ENCODE assay signal across 11 cellular contexts in genomic region chr2:109609352-109610024, GRCh38. TPM values are rescaled to one million over a fixed set of nuclear protein-coding genes. Genes with fewer than 3 reads are reported as not detected.
DNase-seq lines count a peak whose midpoint lies in the region; ATAC-seq and TF ChIP-seq lines count a peak whose summit lies in the region.
"Had no signal": no experiment of that assay in that cellular context is flagged by ENCODE, and none has a peak within 500 bp of the region (broad histone marks: within the 10 kb centered on the region; RNA-seq: fewer than 3 reads in every experiment).

No MANE protein-coding gene starts in this region.

- H3K9me3 ChIP-seq in SK-N-SH (no peaks in the 10 kb centered on the region), subcutaneous abdominal adipose tissue (ENCODE audit: control insufficient read depth in 5 of 5, low read length in 5 of 5) (no peaks in the 10 kb centered on the region)

- no peak for TF ChIP-seq CTCF in SK-N-SH (IDR thresholded peaks at IDR 0.05)
- TF ChIP-seq CTCF in fibroblast of villous mesenchyme (IDR thresholded peaks at IDR 0.05; ENCODE audit: insufficient read depth, low read depth, low read length), result no peak

- DNase-seq in activated CD4-positive, alpha-beta T cell treated with anti-CD3 and anti-CD28 coated beads for 36 hours, result no peak
- DNase-seq in activated CD4-positive, alpha-beta T cell treated with anti-CD3 and anti-CD28 coated beads, Interleukin-2, amount 50 U/mL, for 48 hours, result no peak
- DNase-seq in SK-N-SH (no peak), fibroblast of villous mesenchyme (ENCODE audit: low read depth) (peak; percentile 59), GM19240 (ENCODE audit: insufficient read length, low spot score) (no peak), NCI-H446 (lab: John Stamatoyannopoulos, UW) (no peak), GOT3 (lab: John Stamatoyannopoulos, UW) (no peak)
- DNase-seq: anterior cingulate cortex, NCI-H2029 treated with DMSO at 0.1 percent for 48 hours had no signal

- CTCF ChIA-PET in activated CD4-positive, alpha-beta T cell treated with anti-CD3 and anti-CD28 coated beads for 36 hours (lab: Charles Lee), result no interaction called here
- CTCF ChIA-PET in SK-N-SH (lab: Yijun Ruan, JAX), result interaction anchor here (1.1 to 3.1 kb wide), 3 partner anchors 63 to 127 kb away, joined by 3 to 12 read pairs (median 10); no protein-coding TSS in a partner anchor

- peaks cover 14% of the 10 kb centered on the region for H3K4me1 Mint-ChIP-seq in activated CD4-positive, alpha-beta T cell treated with anti-CD3 and anti-CD28 coated beads for 36 hours

- no peak for TF ChIP-seq RAD21 in SK-N-SH (IDR thresholded peaks at IDR 0.05; ENCODE audit: low read length)

- H3K9me3 Mint-ChIP-seq in activated CD4-positive, alpha-beta T cell treated with anti-CD3 and anti-CD28 coated beads for 36 hours (ENCODE audit: low read depth), result peaks cover 3% of the 10 kb centered on the region

- ATAC-seq in activated CD4-positive, alpha-beta T cell treated with anti-CD3 and anti-CD28 coated beads for 36 hours, result no peak

- H3K27me3 ChIP-seq in SK-N-SH (ENCODE audit: insufficient read depth) (no peaks in the 10 kb centered on the region), subcutaneous abdominal adipose tissue (ENCODE audit: control insufficient read depth in 5 of 5, insufficient read depth in 4 of 5, low read length in 5 of 5) (no peaks in the 10 kb centered on the region)

- H3K4me3 Mint-ChIP-seq in activated CD4-positive, alpha-beta T cell treated with anti-CD3 and anti-CD28 coated beads for 36 hours, result peak overlapping the region; percentile 33

- H3K27ac Mint-ChIP-seq in activated CD4-positive, alpha-beta T cell treated with anti-CD3 and anti-CD28 coated beads for 36 hours, result no peak overlapping the region

- WGBS in SK-N-SH (ENCODE audit: low lambda C conversion rate), result 10% methylated on average over 8 of the region's 8 CpGs

- H4K20me1 ChIP-seq in SK-N-SH (ENCODE audit: insufficient read depth), result peaks cover 12% of the 10 kb centered on the region; the same call in 1 of the 2 replicates

- H3K4me3 ChIP-seq in SK-N-SH (ENCODE audit: low read depth in 2 of 2, low read length in 1 of 2) (peak overlapping the region; percentile 38 to 58; a peak in 3 of 4 replicates), fibroblast of villous mesenchyme (ENCODE audit: low read depth, low read length) (peak overlapping the region; percentile 46), subcutaneous abdominal adipose tissue (ENCODE audit: low read depth in 1 of 5, low read length in 5 of 5) (peak overlapping the region in 2 of 5 donors; percentile 25 to 45)

- peaks cover 53% of the 10 kb centered on the region for H3F3A ChIP-seq in SK-N-SH (replicated peaks; ENCODE audit: insufficient read depth)

- no peak overlapping the region for H2AFZ ChIP-seq in SK-N-SH (ENCODE audit: low read depth)

- POLR2A ChIA-PET in activated CD4-positive, alpha-beta T cell treated with anti-CD3 and anti-CD28 coated beads for 36 hours (lab: Charles Lee), result no interaction called here
- POLR2A ChIA-PET in SK-N-SH (lab: Yijun Ruan, JAX), result no interaction called here

- H3K4me1 ChIP-seq in SK-N-SH (ENCODE audit: control insufficient read depth in 1 of 2, insufficient read depth in 2 of 2, low read depth in 1 of 2, low read length in 1 of 2) (peaks cover 5 to 43% of the 10 kb centered on the region in 2 experiments), subcutaneous abdominal adipose tissue (ENCODE audit: control insufficient read depth in 5 of 5, insufficient read depth in 5 of 5, low read length in 5 of 5) (peaks cover 3 to 35% (median 23%) of the 10 kb centered on the region in 5 donors)

- peak overlapping the region; percentile 72 for H3K4me2 ChIP-seq in SK-N-SH

- H3K27me3 Mint-ChIP-seq in activated CD4-positive, alpha-beta T cell treated with anti-CD3 and anti-CD28 coated beads for 36 hours, result peaks cover 51% of the 10 kb centered on the region

- H3K36me3 ChIP-seq in SK-N-SH (replicated peaks in 1 of 2; ENCODE audit: control insufficient read depth in 1 of 2, insufficient read depth in 2 of 2, low read length in 1 of 2) (no peaks in the 10 kb centered on the region), subcutaneous abdominal adipose tissue (ENCODE audit: control insufficient read depth in 5 of 5, insufficient read depth in 5 of 5, low read length in 5 of 5) (no peaks in the 10 kb centered on the region)

- peak in 1 of 2 experiments; percentile 32; a peak in 1 of 4 replicates for TF ChIP-seq EP300 in SK-N-SH (IDR thresholded peaks at IDR 0.05; ENCODE audit: borderline replicate concordance in 1 of 2, low read depth in 1 of 2, low read length in 1 of 2)

- intact Hi-C loops in activated CD4-positive, alpha-beta T cell treated with anti-CD3 and anti-CD28 coated beads for 36 hours (cut with DNase I, micrococcal nuclease), result loop anchor here (5.0 kb wide), 6 partner anchors 62 to 1162 kb away; partner anchors contain the start of genes GCC2 (in 1 of the 2), NPHP1 (in 1 of the 2) and SH3RF3 (in 1 of the 2)

- H3K9ac ChIP-seq in SK-N-SH (peak overlapping the region; percentile 64), subcutaneous abdominal adipose tissue (ENCODE audit: low read length in 5 of 5) (peak overlapping the region in 1 of 5 donors; percentile 9)

- no peaks in the 10 kb centered on the region for H3K9me2 ChIP-seq in SK-N-SH

- peaks cover 88% of the 10 kb centered on the region for H3K79me2 ChIP-seq in SK-N-SH (ENCODE audit: insufficient read depth)

- peaks cover 1% of the 10 kb centered on the region for H3K36me3 Mint-ChIP-seq in activated CD4-positive, alpha-beta T cell treated with anti-CD3 and anti-CD28 coated beads for 36 hours (ENCODE audit: low read depth)

- peak overlapping the region; percentile 63 to 92; a peak in 3 of 4 replicates for H3K27ac ChIP-seq in SK-N-SH (ENCODE audit: low read depth in 2 of 2, low read length in 1 of 2)
- H3K27ac ChIP-seq in subcutaneous abdominal adipose tissue (ENCODE audit: low read depth, low read length), result peak overlapping the region; percentile 19
- H3K27ac ChIP-seq: 22Rv1 had no signal

TF ChIP-seq in SK-N-SH, 30 proteins besides CTCF, POLR2A, EP300 and RAD21 (continues in another document):
- no peak for TF ChIP-seq FOXJ3 (CRISPR knock-in tag; IDR thresholded peaks at IDR 0.05)
- no peak for TF ChIP-seq RFX5 (IDR thresholded peaks at IDR 0.05; ENCODE audit: low read length)
- TF ChIP-seq CHD2 (IDR thresholded peaks at IDR 0.05; ENCODE audit: low read length, partially characterized antibody), result no peak
- no peak for TF ChIP-seq ZBTB33 (IDR thresholded peaks at IDR 0.05; ENCODE audit: borderline replicate concordance, low read depth)
- no peak for TF ChIP-seq FOXM1 (IDR thresholded peaks at IDR 0.05; ENCODE audit: low read depth)
- TF ChIP-seq USF2 (IDR thresholded peaks at IDR 0.05; ENCODE audit: borderline replicate concordance, low read depth, low read length), result no peak
- peak; percentile 71; the same call in 1 of the 2 replicates for TF ChIP-seq TEAD4 (IDR thresholded peaks at IDR 0.05; ENCODE audit: borderline replicate concordance, insufficient read depth)
- 0 out of 2 replicates have a peak, but pooled peaks have one; percentile 10 for TF ChIP-seq RCOR1 (IDR thresholded peaks at IDR 0.05; ENCODE audit: low read length)
- no peak for TF ChIP-seq MEF2A (IDR thresholded peaks at IDR 0.05; ENCODE audit: borderline replicate concordance, low read depth)
- no peak for TF ChIP-seq IRF3 (IDR thresholded peaks at IDR 0.05; ENCODE audit: low read depth, low read length)
- TF ChIP-seq GATA2 (CRISPR knock-in tag; IDR thresholded peaks at IDR 0.05), result no peak
- no peak for TF ChIP-seq NRF1 (IDR thresholded peaks at IDR 0.05; ENCODE audit: low read depth, low read length)

RNA-seq across cellular contexts. Expression of gene SEPTIN10, which starts 4.3 kb away (rescaled TPM):
- 1 to 10 TPM; 5.8 to 6.3 TPM for total RNA-seq in activated CD4-positive, alpha-beta T cell treated with anti-CD3 and anti-CD28 coated beads for 36 hours
- polyA plus RNA-seq in SK-N-SH (2012; rRNA removed), result 39.1 and 46.5 TPM in 2 replicates
- polyA plus RNA-seq in SK-N-SH (2012; cell fraction: cytosol; rRNA removed), result 61.3 and 64.1 TPM in 2 replicates
- polyA plus RNA-seq in SK-N-SH (2012; cell fraction: nucleus; rRNA removed), result 21.0 and 32.9 TPM in 2 replicates
- 73.1 and 83.3 TPM in 2 replicates for total RNA-seq in fibroblast of villous mesenchyme

RNA-seq across cellular contexts. Expression of gene SOWAHC, which starts 4.7 kb away (rescaled TPM):
- under 1 TPM; 0.63 to 0.98 TPM for total RNA-seq in activated CD4-positive, alpha-beta T cell treated with anti-CD3 and anti-CD28 coated beads for 36 hours
- 2.4 and 2.9 TPM in 2 replicates for polyA plus RNA-seq in SK-N-SH (2012; rRNA removed)
- polyA plus RNA-seq in SK-N-SH (2012; cell fraction: cytosol; rRNA removed), result 3.1 and 3.4 TPM in 2 replicates
- 2.2 and 2.4 TPM in 2 replicates for polyA plus RNA-seq in SK-N-SH (2012; cell fraction: nucleus; rRNA removed)
- total RNA-seq in fibroblast of villous mesenchyme, result 9.3 and 10.8 TPM in 2 replicates

Comparison
In these comparisons a context has a peak if more than half of its experiments do, and no peak if none do; other contexts are left out.
1. RNA of gene SEPTIN10, which starts 4.3 kb away (total RNA-seq): 73.1 to 83.3 TPM in fibroblast of villous mesenchyme; 5.8 to 6.3 TPM in activated CD4-positive, alpha-beta T cell treated with anti-CD3 and anti-CD28 coated beads for 36 hours; every median in the first group is over 10 times any median in the second.